ENCODE assay signal across 18 cellular contexts in genomic region chr12:27999970-28000369, GRCh38. TPM values are rescaled to one million over a fixed set of nuclear protein-coding genes. Genes with fewer than 3 reads are reported as not detected.
DNase-seq lines count a peak whose midpoint lies in the region; ATAC-seq, FAIRE-seq and TF ChIP-seq lines count a peak whose summit lies in the region.
"Had no signal": no experiment of that assay in that cellular context is flagged by ENCODE, and none has a peak within 500 bp of the region (broad histone marks: within the 10 kb centered on the region; RNA-seq: fewer than 3 reads in every experiment).

No MANE protein-coding gene starts in this region.

- no peak overlapping the region for H4K8ac ChIP-seq in IMR-90 (ENCODE audit: low read depth in 2 of 2, low read length in 2 of 2)

- H2BK5ac ChIP-seq in IMR-90 (ENCODE audit: low read depth, low read length, poor library complexity, severe bottlenecking), result no peak overlapping the region

- H3K79me2 ChIP-seq in K562 (ENCODE audit: control insufficient read depth, insufficient read depth, low read length) (no peaks in the 10 kb centered on the region), keratinocyte (ENCODE audit: control insufficient read depth, insufficient read depth, low read length) (no peaks in the 10 kb centered on the region)

- TF ChIP-seq RAD21 in IMR-90 (IDR thresholded peaks at IDR 0.05; ENCODE audit: low read length) (no peak), K562 (CRISPR knock-in tag; conservative IDR thresholded peaks at IDR 0.05 in 1 of 2, IDR thresholded peaks at IDR 0.05 in 1 of 2) (no peak)

- no peak overlapping the region for H4K5ac ChIP-seq in IMR-90 (ENCODE audit: low read depth, low read length)

- no peak overlapping the region for H2BK20ac ChIP-seq in IMR-90 (ENCODE audit: low read depth, low read length)

- no peak overlapping the region for H2BK120ac ChIP-seq in IMR-90 (ENCODE audit: low read depth, low read length)

- CTCF ChIA-PET in IMR-90 (lab: Yijun Ruan, JAX), result interaction anchor here (0.7 kb wide), 1 partner anchor 11 kb away, joined by 6 read pairs; no protein-coding TSS in a partner anchor
- CTCF ChIA-PET in K562 (lab: Yijun Ruan, JAX; ENCODE audit: low intra/inter-chr PET ratio), result no interaction called here

- WGBS in IMR-90 (ENCODE audit: extremely low coverage in 2 of 2, insufficient read length in 1 of 2), 2 experiments, result no CpG with 5 or more reads among the region's 4 CpGs
- WGBS in K562 (ENCODE audit: insufficient coverage, low coverage, missing lambda C conversion rate), result 36% methylated on average over 4 of the region's 4 CpGs

- no peak for TF ChIP-seq POLR2A in IMR-90 (IDR thresholded peaks at IDR 0.05; ENCODE audit: low read depth, low read length)
- no peak for TF ChIP-seq POLR2A in K562 (conservative IDR thresholded peaks at IDR 0.05)
- no peak for TF ChIP-seq POLR2A in uterus (IDR thresholded peaks at IDR 0.05)

- H3K4me1 ChIP-seq in IMR-90 (ENCODE audit: control insufficient read depth, insufficient read depth, low read length) (peaks cover 1% of the 10 kb centered on the region; the same call in 1 of the 2 replicates), K562 (replicated peaks in 1 of 2; ENCODE audit: control insufficient read depth in 2 of 2, insufficient read depth in 2 of 2, low read length in 2 of 2) (no peaks in the 10 kb centered on the region), keratinocyte (ENCODE audit: control insufficient read depth, extremely low read depth, insufficient read depth, low read length) (peaks cover 25% of the 10 kb centered on the region), uterus (no peaks in the 10 kb centered on the region)
- H3K4me1 ChIP-seq: BE2C had no signal

- H2AFZ ChIP-seq in IMR-90 (replicated peaks; ENCODE audit: low read length, poor library complexity) (no peak overlapping the region), K562 (ENCODE audit: low read depth, low read length) (peak overlapping the region; percentile 40; the same call in 1 of the 2 replicates), keratinocyte (ENCODE audit: control insufficient read depth, low read length) (no peak overlapping the region)

- no peak overlapping the region for H2BK15ac ChIP-seq in IMR-90 (ENCODE audit: low read depth, low read length)

- dilution Hi-C loops in IMR-90 (cut with HindIII; ENCODE audit: low sequenced_read_pairs, unreplicated experiment), result no loop called here
- dilution Hi-C loops in keratinocyte (cut with MboI; ENCODE audit: extremely low pct_ligation_motif_present, low sequenced_read_pairs), result no loop called here

- DNase-seq in EH (ENCODE audit: low read depth) (peak; percentile 57), IMR-90 (peak; percentile 60), K562 (ENCODE audit: extremely low read depth in 1 of 4, low spot score in 3 of 4) (no peak), keratinocyte (ENCODE audit: low read depth, low spot score) (no peak), uterus (no peak), NCI-H1105 treated with DMSO at 0.1 percent for 48 hours (lab: John Stamatoyannopoulos, UW) (no peak)
- DNase-seq: BE2C; CD4-positive, alpha-beta memory T cell; DMS79 treated with DMSO at 0.1 percent for 48 hours; KBM-7; NCI-H187 treated with DMSO at 0.1 percent for 48 hours; NCI-H510A; NCI-H82; Right ventricle myocardium superior had no signal

- no peak overlapping the region for H3K9ac ChIP-seq in IMR-90 (ENCODE audit: low read depth, low read length)
- H3K9ac ChIP-seq in K562 (ENCODE audit: insufficient read depth in 1 of 2, low read depth in 2 of 2, low read length in 2 of 2), result no peak overlapping the region
- peak overlapping the region; percentile 5 for H3K9ac ChIP-seq in keratinocyte (ENCODE audit: control insufficient read depth, extremely low read depth, insufficient read depth, low read length)

- BruUV-seq in IMR-90 (replicated peaks; lab: Mats Ljungman, UMichigan), result no TSS peak
- no TSS peak for BruUV-seq in K562 (replicated peaks; lab: Mats Ljungman, UMichigan)

- no peak overlapping the region for H3K18ac ChIP-seq in IMR-90 (ENCODE audit: low read depth, low read length)

- H3K27ac ChIP-seq in IMR-90 (ENCODE audit: insufficient read depth, low read length) (no peak overlapping the region), K562 (ENCODE audit: extremely low read depth, low read depth, low read length) (no peak overlapping the region), keratinocyte (ENCODE audit: control insufficient read depth, insufficient read depth, low read length) (peak overlapping the region; percentile 79), uterus (no peak overlapping the region)

- POLR2A ChIA-PET in IMR-90 (lab: Charles Lee; ENCODE audit: unreplicated experiment), result interaction anchor here (0.5 kb wide), 1 partner anchor 18 kb away, joined by 10 read pairs; no protein-coding TSS in a partner anchor
- POLR2A ChIA-PET in K562 (lab: Yijun Ruan, JAX), result interaction anchor here (0.6 kb wide), 1 partner anchor 157 kb away, joined by 3 read pairs; no protein-coding TSS in a partner anchor

- H3K9me3 ChIP-seq in IMR-90 (ENCODE audit: control insufficient read depth, insufficient read depth, low read length) (no peaks in the 10 kb centered on the region), K562 (replicated peaks; ENCODE audit: control insufficient read depth, insufficient read depth, low read depth, low read length) (no peaks in the 10 kb centered on the region), keratinocyte (ENCODE audit: control insufficient read depth, low read depth, low read length) (no peaks in the 10 kb centered on the region), uterus (no peaks in the 10 kb centered on the region)
- H3K9me3 ChIP-seq: BE2C had no signal

- no peak overlapping the region for H3K4me3 ChIP-seq in IMR-90 (ENCODE audit: insufficient read depth, low read depth, low read length)
- no peak overlapping the region for H3K4me3 ChIP-seq in K562
- no peak overlapping the region for H3K4me3 ChIP-seq in keratinocyte (ENCODE audit: control insufficient read depth in 2 of 3, extremely low read depth in 1 of 3, insufficient read depth in 2 of 3, low read depth in 1 of 3, low read length in 3 of 3)
- no peak overlapping the region for H3K4me3 ChIP-seq in uterus

- ATAC-seq in IMR-90 (ENCODE audit: low read depth), result peak; percentile 85
- no peak for ATAC-seq in K562
- no peak for ATAC-seq in HG03520 (IDR thresholded peaks at IDR 0.05; ENCODE audit: unreplicated experiment)
- ATAC-seq in HG02759 (IDR thresholded peaks at IDR 0.05; ENCODE audit: unreplicated experiment), result no peak

- H3K14ac ChIP-seq in IMR-90 (replicated peaks; ENCODE audit: low read depth, low read length), result no peak overlapping the region

- no peak overlapping the region for H2AK9ac ChIP-seq in IMR-90 (replicated peaks; ENCODE audit: low read depth, low read length, poor library complexity)

- H4K20me1 ChIP-seq in IMR-90 (ENCODE audit: insufficient read depth, low read length) (no peaks in the 10 kb centered on the region), K562 (replicated peaks; ENCODE audit: control insufficient read depth, insufficient read depth, low read length) (no peaks in the 10 kb centered on the region), keratinocyte (ENCODE audit: control insufficient read depth, extremely low read depth, insufficient read depth, low read length) (no peaks in the 10 kb centered on the region)

- H3K4ac ChIP-seq in IMR-90 (ENCODE audit: low read depth, low read length), result no peak overlapping the region

- no peaks in the 10 kb centered on the region for H3K36me3 ChIP-seq in IMR-90 (ENCODE audit: control insufficient read depth, insufficient read depth, low read length)
- H3K36me3 ChIP-seq in K562 (ENCODE audit: control insufficient read depth, insufficient read depth, low read length), result no peaks in the 10 kb centered on the region
- H3K36me3 ChIP-seq in keratinocyte (ENCODE audit: control insufficient read depth in 2 of 2, extremely low read depth in 1 of 2, insufficient read depth in 2 of 2, low read length in 2 of 2), result no peaks in the 10 kb centered on the region
- H3K36me3 ChIP-seq in uterus, result no peaks in the 10 kb centered on the region
- H3K36me3 ChIP-seq: BE2C had no signal

- in situ Hi-C loops in IMR-90 (cut with MboI; ENCODE audit: low sequenced_read_pairs), result no loop called here
- in situ Hi-C loops in K562 (cut with MboI), result no loop called here

- TF ChIP-seq EP300 in K562 (IDR thresholded peaks at IDR 0.05; ENCODE audit: low read length), result no peak

- H2AK5ac ChIP-seq in IMR-90 (ENCODE audit: low read depth, low read length), result no peak overlapping the region

- no peak overlapping the region for H4K91ac ChIP-seq in IMR-90 (ENCODE audit: insufficient read depth, low read depth, low read length)

- no peak overlapping the region for H3K23ac ChIP-seq in IMR-90 (ENCODE audit: low read depth, low read length)

- no peaks in the 10 kb centered on the region for H3K79me1 ChIP-seq in IMR-90 (ENCODE audit: low read depth in 1 of 2, low read length in 2 of 2)

- intact Hi-C loops in IMR-90 (cut with micrococcal nuclease), result no loop called here
- intact Hi-C loops in K562 (cut with micrococcal nuclease), result no loop called here
- intact Hi-C loops in uterus (cut with DNase I; ENCODE audit: low total_unique reads), result no loop called here

- H3K56ac ChIP-seq in IMR-90 (ENCODE audit: extremely low read depth, insufficient read depth, low read length), result no peak overlapping the region

- H3K9me1 ChIP-seq in IMR-90 (ENCODE audit: insufficient read depth, low read length) (no peaks in the 10 kb centered on the region), K562 (ENCODE audit: control insufficient read depth, insufficient read depth, low read length) (no peaks in the 10 kb centered on the region), keratinocyte (ENCODE audit: control insufficient read depth, extremely low read depth, insufficient read depth, low read length) (no peaks in the 10 kb centered on the region)

- H3K4me2 ChIP-seq in IMR-90 (ENCODE audit: low read depth, low read length) (no peak overlapping the region), K562 (ENCODE audit: insufficient read depth, low read length) (no peak overlapping the region), keratinocyte (ENCODE audit: control insufficient read depth, extremely low read depth, insufficient read depth, low read depth, low read length) (peak overlapping the region; percentile 17)

- TF ChIP-seq CTCF in IMR-90 (conservative IDR thresholded peaks at IDR 0.05; ENCODE audit: low read depth, low read length) (no peak), K562 (IDR thresholded peaks at IDR 0.05 in 2 of 3, conservative IDR thresholded peaks at IDR 0.05 in 1 of 3; ENCODE audit: insufficient read depth in 2 of 3, low read depth in 1 of 3, low read length in 3 of 3) (no peak), keratinocyte (optimal IDR thresholded peaks at IDR 0.05 in 1 of 3, IDR thresholded peaks at IDR 0.05 in 1 of 3, conservative IDR thresholded peaks at IDR 0.05 in 1 of 3; ENCODE audit: extremely low read depth in 1 of 3, insufficient read depth in 2 of 3, low read length in 3 of 3) (no peak), uterus (IDR thresholded peaks at IDR 0.05) (no peak)

- FAIRE-seq in K562 (lab: Jason Lieb, UNC) (no peak), keratinocyte (lab: Jason Lieb, UNC) (peak; percentile 26)
- FAIRE-seq: D721Med, H54 had no signal

- H3K27me3 ChIP-seq in IMR-90 (ENCODE audit: control insufficient read depth, insufficient read depth, low read length) (no peaks in the 10 kb centered on the region), K562 (ENCODE audit: control insufficient read depth in 2 of 2, insufficient read depth in 2 of 2, low read length in 2 of 2) (no peaks in the 10 kb centered on the region), keratinocyte (ENCODE audit: control insufficient read depth, extremely low read depth, insufficient read depth, low read length) (no peaks in the 10 kb centered on the region), uterus (no peaks in the 10 kb centered on the region)

RNA-seq across cellular contexts. Expression of gene PTHLH, which starts 27.4 kb away (rescaled TPM):
- total RNA-seq in IMR-90 (2012; rRNA removed), result 0.36 and 0.83 TPM in 2 replicates
- polyA plus RNA-seq in IMR-90 (2012; rRNA removed), result 1.3 and 1.6 TPM in 2 replicates
- polyA plus RNA-seq in IMR-90 (2012; cell fraction: cytosol; rRNA removed), result 1.0 and 2.0 TPM in 2 replicates
- polyA plus RNA-seq in IMR-90 (2012; cell fraction: nucleus; rRNA removed; ENCODE audit: low replicate concordance), result 1.7 and 3.0 TPM in 2 replicates
- 2.9 and 3.2 TPM in 2 replicates for total RNA-seq in K562 (2011; cell fraction: chromatin; rRNA removed; ENCODE audit: low replicate concordance)
- 1.6 and 4.0 TPM in 2 replicates for total RNA-seq in K562 (2011; cell fraction: nucleolus; rRNA removed)
- total RNA-seq in K562 (2011; cell fraction: nucleoplasm; rRNA removed), result 2.7 and 3.4 TPM in 2 replicates
- 0.91 and 1.2 TPM in 2 replicates for total RNA-seq in K562 (2014; rRNA removed)
- 0.40 and 0.54 TPM in 2 replicates for total RNA-seq in K562 (2014; rRNA removed; fragmentation: Illumina TruSeq; extraction: Trizol)
- total RNA-seq in K562 (2015; rRNA removed; fragmentation: Illumina TruSeq; extraction: Trizol), result 0.23 and 0.51 TPM in 2 replicates
- 0.78 and 0.98 TPM in 2 replicates for total RNA-seq in K562 (2021)
- polyA plus RNA-seq in K562 (2011; rRNA removed), result 1.1 and 2.5 TPM in 2 replicates
- polyA plus RNA-seq in K562 (2011; cell fraction: cytosol; rRNA removed), result 1.7 and 5.0 TPM in 2 replicates
- 1.7 and 2.2 TPM in 2 replicates for polyA plus RNA-seq in K562 (2011; cell fraction: nucleus; rRNA removed)
- polyA plus RNA-seq in K562 (2012), result 1.2 and 1.4 TPM in 2 replicates
- polyA plus RNA-seq in K562 (2014; fragmentation: Illumina TruSeq; extraction: Trizol), result 0.68 and 0.85 TPM in 2 replicates
- under 1 TPM; 0.14 TPM for polyA plus RNA-seq in K562 (2014; fragmentation: Nextera tagmentation; extraction: Ambion mirVana)
- polyA plus RNA-seq in K562 (2014; rRNA removed), result 0.74 and 1.2 TPM in 2 replicates
- polyA minus RNA-seq in K562 (2011; rRNA and poly(A)+ RNA removed), result 0.60 and 2.7 TPM in 2 replicates
- not detected in 2 replicates for polyA minus RNA-seq in K562 (2011; cell fraction: cytosol; rRNA and poly(A)+ RNA removed)
- 2.0 and 2.6 TPM in 2 replicates for polyA minus RNA-seq in K562 (2011; cell fraction: nucleus; rRNA and poly(A)+ RNA removed)
- 775 to 851 TPM (median 827 TPM) in 3 replicates for polyA plus RNA-seq in keratinocyte
- polyA plus RNA-seq in keratinocyte (2011; ENCODE audit: low read depth), result 37.3 TPM
- 464 and 505 TPM in 2 replicates for polyA plus RNA-seq in keratinocyte (2011; cell fraction: cytosol; rRNA removed)
- polyA plus RNA-seq in keratinocyte (2011; cell fraction: nucleus; rRNA removed), result 2,708 and 2,894 TPM in 2 replicates
- 51.1 and 594 TPM in 2 replicates for polyA plus RNA-seq in keratinocyte (2012; ENCODE audit: low replicate concordance)
- polyA minus RNA-seq in keratinocyte, result 141 to 259 TPM (median 248 TPM) in 3 replicates
- polyA minus RNA-seq in keratinocyte (2011; cell fraction: cytosol; rRNA and poly(A)+ RNA removed), result 312 TPM
- 652 and 892 TPM in 2 replicates for polyA minus RNA-seq in keratinocyte (2011; cell fraction: nucleus; rRNA and poly(A)+ RNA removed)
- total RNA-seq in uterus, result 1 to 10 TPM in 2 of 4 donors, not detected in 2; 1.5 to 2.4 TPM
- total RNA-seq: CD4-positive, alpha-beta memory T cell; Right ventricle myocardium superior had no signal
- polyA plus RNA-seq: CD4-positive, alpha-beta memory T cell had no signal

Comparison
In these comparisons a context has a peak if more than half of its experiments do, and no peak if none do; other contexts are left out.
1. DNase-seq: peak in EH (single experiment) and IMR-90 (single experiment); none in K562 (0 of 4), keratinocyte (single experiment), uterus (0 of 2) and NCI-H1105 treated with DMSO at 0.1 percent for 48 hours (single experiment).